Comparison of ENCODE assay signal across 8 cellular contexts in the genomic region with DNA sequence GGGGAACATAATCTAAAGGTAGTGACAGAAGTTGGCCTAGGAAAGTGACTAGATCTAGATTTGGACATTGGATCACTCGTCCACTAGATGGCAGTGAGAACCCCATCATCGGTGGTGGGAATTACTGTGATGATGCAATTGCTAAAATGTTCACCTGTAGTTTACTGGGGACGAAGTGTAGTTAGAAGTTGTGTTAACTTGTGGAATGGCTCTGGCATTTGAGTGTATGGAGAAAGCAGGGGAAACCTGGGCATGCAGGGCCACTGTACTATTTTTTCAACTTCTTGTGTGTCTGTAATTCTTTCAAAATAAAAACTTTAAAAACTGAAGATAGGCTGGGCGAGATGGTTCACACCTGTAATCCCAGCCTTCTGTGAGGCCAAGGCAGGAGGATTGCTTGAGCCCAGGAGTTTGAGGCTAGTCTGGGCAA.
DNase-seq lines count a peak whose midpoint lies in the region; ATAC-seq lines count a peak whose summit lies in the region.

No MANE protein-coding gene starts in this region.

- H3K36me3 Mint-ChIP-seq in activated naive CD4-positive, alpha-beta T cell treated with anti-CD3 and anti-CD28 coated beads, Interleukin-2, amount 10 ng/mL, durations not matched to agents 7 days and 5 days = peaks cover 2% of the 10 kb centered on the region

- no peaks in the 10 kb centered on the region for H3K79me2 ChIP-seq in Karpas-422 (ENCODE audit: low read length)

- peaks cover 12% of the 10 kb centered on the region for H3K4me1 ChIP-seq in Karpas-422 (ENCODE audit: low read length)

- CTCF ChIA-PET in activated naive CD4-positive, alpha-beta T cell treated with anti-CD3 and anti-CD28 coated beads, Interleukin-2, amount 10 ng/mL, durations not matched to agents 7 days and 5 days (lab: Charles Lee) = interaction anchor here (0.6 to 15.8 kb wide), 18 partner anchors 9 to 159 kb away, joined by 3 to 298 read pairs (median 4); a partner anchor contains a TSS

- no peak overlapping the region for H3K27ac ChIP-seq in Karpas-422 (ENCODE audit: low read length)

- H3K27me3 ChIP-seq in Karpas-422 (ENCODE audit: low read length) = no peaks in the 10 kb centered on the region

- no peaks in the 10 kb centered on the region for H4K20me1 ChIP-seq in Karpas-422 (ENCODE audit: insufficient read depth, low read depth, low read length)

- peaks cover 3% of the 10 kb centered on the region for H3K9me3 Mint-ChIP-seq in activated naive CD4-positive, alpha-beta T cell treated with anti-CD3 and anti-CD28 coated beads, Interleukin-2, amount 10 ng/mL, durations not matched to agents 7 days and 5 days

- H2AFZ ChIP-seq in Karpas-422 (ENCODE audit: low read length) = no peak overlapping the region

- no peak overlapping the region for H3K27ac Mint-ChIP-seq in activated naive CD4-positive, alpha-beta T cell treated with anti-CD3 and anti-CD28 coated beads, Interleukin-2, amount 10 ng/mL, durations not matched to agents 7 days and 5 days

- intact Hi-C loops in head of caudate nucleus (cut with DNase I) = loop anchor here (5.0 kb wide), 1 partner anchor 101 kb away; a partner anchor contains a TSS

- H3K9ac ChIP-seq in Karpas-422 (ENCODE audit: low read length) = no peak overlapping the region

- in situ Hi-C loops in SK-MEL-5 (cut with HindIII; ENCODE audit: low pct_unique_long_range_greater_than_20kb, low sequenced_read_pairs) = no loop called here

- peak; percentile 75 for ATAC-seq in GM21723 (IDR thresholded peaks at IDR 0.05; ENCODE audit: unreplicated experiment)
- no peak for ATAC-seq in GM19023 (IDR thresholded peaks at IDR 0.05; ENCODE audit: unreplicated experiment)

- H3K4me3 ChIP-seq in Karpas-422 (ENCODE audit: low read length) = no peak overlapping the region

- no peak overlapping the region for H3K4me2 ChIP-seq in Karpas-422 (ENCODE audit: low read depth, low read length, poor library complexity, severe bottlenecking)

- H3K4me3 Mint-ChIP-seq in activated naive CD4-positive, alpha-beta T cell treated with anti-CD3 and anti-CD28 coated beads, Interleukin-2, amount 10 ng/mL, durations not matched to agents 7 days and 5 days = no peak overlapping the region

- no peaks in the 10 kb centered on the region for H3K9me3 ChIP-seq in Karpas-422 (ENCODE audit: low read length)

- no peaks in the 10 kb centered on the region for H3K36me3 ChIP-seq in Karpas-422 (ENCODE audit: insufficient read depth, low read length)

- DNase-seq in Daoy (ENCODE audit: low read depth) (peak; percentile 66), Karpas-422 (peak; percentile 85), SK-MEL-5 (ENCODE audit: low read depth, low spot score) (peak; percentile 77), head of caudate nucleus (peak in 40 of 42 donors; percentile 11 to 85 (median 62)), pulmonary artery endothelial cell (ENCODE audit: low read depth, low spot score) (peak; percentile 3)
- peak; percentile 78 for DNase-seq in activated naive CD4-positive, alpha-beta T cell treated with anti-CD3 and anti-CD28 coated beads, Interleukin-2, amount 10 ng/mL, durations not matched to agents 7 days and 5 days

- H3K9me2 ChIP-seq in Karpas-422 (replicated peaks; ENCODE audit: insufficient read depth, low read length) = no peaks in the 10 kb centered on the region

- peaks cover 5% of the 10 kb centered on the region for H3K27me3 Mint-ChIP-seq in activated naive CD4-positive, alpha-beta T cell treated with anti-CD3 and anti-CD28 coated beads, Interleukin-2, amount 10 ng/mL, durations not matched to agents 7 days and 5 days

- H3K4me1 Mint-ChIP-seq in activated naive CD4-positive, alpha-beta T cell treated with anti-CD3 and anti-CD28 coated beads, Interleukin-2, amount 10 ng/mL, durations not matched to agents 7 days and 5 days = peaks cover 12% of the 10 kb centered on the region

Comparison
In these comparisons a context has a peak if more than half of its experiments do, and no peak if none do; other contexts are left out.
1. DNase-seq: peak in every context shown above with its lines; median percentile 85 in Karpas-422; 78 in activated naive CD4-positive, alpha-beta T cell treated with anti-CD3 and anti-CD28 coated beads, Interleukin-2, amount 10 ng/mL, durations not matched to agents 7 days and 5 days; 77 in SK-MEL-5; 66 in Daoy; 62 in head of caudate nucleus; 3 in pulmonary artery endothelial cell.